In genomic region chr11:1920909-1921575, GRCh38 we compare ENCODE assay signal across 19 cellular contexts. TPM values are rescaled to one million over a fixed set of nuclear protein-coding genes. Genes with fewer than 3 reads are reported as not detected.
A peak's percentile ranks its signal among the peaks of the same experiment; 100 is the strongest.
DNase-seq lines count a peak whose midpoint lies in the region; ATAC-seq and TF ChIP-seq lines count a peak whose summit lies in the region.
"Had no signal": no experiment of that assay in that cellular context is flagged by ENCODE, and none has a peak within 500 bp of the region (broad histone marks: within the 10 kb centered on the region; RNA-seq: fewer than 3 reads in every experiment).

No MANE protein-coding gene starts in this region.

- TF ChIP-seq POLR2A in breast epithelium (IDR thresholded peaks at IDR 0.05), result no peak
- TF ChIP-seq POLR2A in uterus (IDR thresholded peaks at IDR 0.05), result no peak

- H3K4me1 ChIP-seq in breast epithelium (no peaks in the 10 kb centered on the region), mammary epithelial cell (ENCODE audit: insufficient read depth, low read length) (no peaks in the 10 kb centered on the region), uterus (no peaks in the 10 kb centered on the region)
- H3K4me1 ChIP-seq: lower lobe of right lung, upper lobe of left lung had no signal

- H3K4me3 ChIP-seq in breast epithelium (no peak overlapping the region), mammary epithelial cell (replicated peaks in 1 of 3; ENCODE audit: insufficient read depth in 1 of 3, low read depth in 2 of 3, low read length in 3 of 3) (no peak overlapping the region), uterus (no peak overlapping the region)
- H3K4me3 ChIP-seq: lower lobe of right lung, upper lobe of left lung had no signal

- H4K20me1 ChIP-seq in mammary epithelial cell (ENCODE audit: insufficient read depth, low read length), result no peaks in the 10 kb centered on the region

- H3K27me3 Mint-ChIP-seq in T-helper 17 cell (peaks cover 15% of the 10 kb centered on the region), memory B cell (peaks cover 12% of the 10 kb centered on the region)

- H3K36me3 Mint-ChIP-seq in T-helper 17 cell (ENCODE audit: low read depth) (peaks cover 5% of the 10 kb centered on the region), memory B cell (no peaks in the 10 kb centered on the region)

- no peaks in the 10 kb centered on the region for H3K79me2 ChIP-seq in mammary epithelial cell (ENCODE audit: insufficient read depth, low read length)

- H3K9ac ChIP-seq in mammary epithelial cell (ENCODE audit: insufficient read depth, low read length), result no peak overlapping the region

- H3K27ac Mint-ChIP-seq in T-helper 17 cell (peak overlapping the region; percentile 51), memory B cell (no peak overlapping the region)

- CTCF ChIA-PET in mammary epithelial cell (lab: Charles Lee; ENCODE audit: low non-redundant PET), result no interaction called here

- WGBS in mammary epithelial cell (ENCODE audit: low coverage, missing lambda C conversion rate), result 84% methylated on average over 18 of the region's 21 CpGs

- H3K9me3 ChIP-seq in breast epithelium (no peaks in the 10 kb centered on the region), mammary epithelial cell (replicated peaks; ENCODE audit: insufficient read depth, low read length) (no peaks in the 10 kb centered on the region), T-helper 17 cell (ENCODE audit: control insufficient read depth, low read length, poor library complexity, severe bottlenecking) (no peaks in the 10 kb centered on the region), uterus (no peaks in the 10 kb centered on the region)
- H3K9me3 ChIP-seq: lower lobe of right lung, upper lobe of left lung had no signal

- H3K36me3 ChIP-seq in breast epithelium (no peaks in the 10 kb centered on the region), mammary epithelial cell (ENCODE audit: insufficient read depth, low read length) (no peaks in the 10 kb centered on the region), uterus (no peaks in the 10 kb centered on the region)
- H3K36me3 ChIP-seq: lower lobe of right lung, upper lobe of left lung had no signal

- H2AFZ ChIP-seq in mammary epithelial cell (ENCODE audit: low read depth, low read length), result no peak overlapping the region

- H3K27me3 ChIP-seq in breast epithelium (no peaks in the 10 kb centered on the region), mammary epithelial cell (ENCODE audit: insufficient read depth, low read length) (no peaks in the 10 kb centered on the region), uterus (no peaks in the 10 kb centered on the region)
- H3K27me3 ChIP-seq: upper lobe of left lung had no signal

- H3K9me3 Mint-ChIP-seq in memory B cell, result no peaks in the 10 kb centered on the region

- BruUV-seq in mammary epithelial cell (replicated peaks; lab: Mats Ljungman, UMichigan), result no TSS peak

- peak overlapping the region; percentile 41 to 93 for H3K27ac ChIP-seq in breast epithelium
- no peak overlapping the region for H3K27ac ChIP-seq in mammary epithelial cell (ENCODE audit: insufficient read depth, low read depth, low read length)
- H3K27ac ChIP-seq in uterus, result peak overlapping the region; percentile 83 to 84
- H3K27ac ChIP-seq: lower lobe of right lung, upper lobe of left lung had no signal

- in situ Hi-C loops in mammary epithelial cell (cut with MboI; ENCODE audit: low sequenced_read_pairs in 2 of 2), result no loop called here

- H3K4me3 Mint-ChIP-seq in T-helper 17 cell (no peak overlapping the region), memory B cell (no peak overlapping the region)

- intact Hi-C loops in breast epithelium (cut with DNase I; ENCODE audit: low total_unique reads), result no loop called here
- intact Hi-C loops in mammary epithelial cell (cut with micrococcal nuclease), result no loop called here
- intact Hi-C loops in uterus (cut with DNase I; ENCODE audit: low total_unique reads), result no loop called here

- ATAC-seq in T-helper 17 cell (no peak), memory B cell (ENCODE audit: low read depth) (peak; percentile 49)
- ATAC-seq: lower lobe of right lung had no signal

- TF ChIP-seq CTCF in breast epithelium (IDR thresholded peaks at IDR 0.05) (no peak), mammary epithelial cell (conservative IDR thresholded peaks at IDR 0.05 in 1 of 2, IDR thresholded peaks at IDR 0.05 in 1 of 2; ENCODE audit: extremely low read depth in 1 of 2, insufficient read depth in 1 of 2, low read depth in 1 of 2, low read length in 2 of 2) (no peak), uterus (IDR thresholded peaks at IDR 0.05) (no peak)

- no peak overlapping the region for H3K4me2 ChIP-seq in mammary epithelial cell (ENCODE audit: insufficient read depth, low read depth, low read length)

- dilution Hi-C loops in mammary epithelial cell (cut with HindIII; ENCODE audit: low sequenced_read_pairs), result no loop called here

- DNase-seq in breast epithelium (ENCODE audit: low spot score in 2 of 2), result no peak
- no peak for DNase-seq in mammary epithelial cell
- DNase-seq in T-helper 17 cell, result no peak
- DNase-seq in memory B cell (ENCODE audit: low spot score in 2 of 2), result no peak
- peak in 1 of 2 donors; percentile 32 for DNase-seq in uterus
- no peak for DNase-seq in activated T-cell treated with anti-CD3 and anti-CD28 coated beads for 4 hours
- DNase-seq in central memory CD4-positive, alpha-beta T cell, result no peak
- no peak for DNase-seq in NCI-H1048 (lab: John Stamatoyannopoulos, UW)
- DNase-seq: activated CD8-positive, alpha-beta memory T cell treated with anti-CD3 and anti-CD28 coated beads for 24 hours; activated naive CD4-positive, alpha-beta T cell treated with anti-CD3 and anti-CD28 coated beads, Interleukin-2, amount 50 U/mL, for 16 hours; AML-193; hippocampal formation; lower lobe of right lung; NCI-H1105 treated with DMSO at 0.1 percent for 48 hours; NCI-H446; occipital lobe; T1000 had no signal

- H3K4me1 Mint-ChIP-seq in T-helper 17 cell (peaks cover 12% of the 10 kb centered on the region), memory B cell (peaks cover 15% of the 10 kb centered on the region)

RNA-seq across cellular contexts. Expression of gene TNNT3, which starts 1.5 kb away (rescaled TPM):
- 1 to 10 TPM; 3.5 to 8.2 (median 3.6) TPM for total RNA-seq in breast epithelium
- not detected for total RNA-seq in mammary epithelial cell
- polyA plus RNA-seq in mammary epithelial cell, result not detected
- polyA minus RNA-seq in mammary epithelial cell, result not detected
- 1 to 10 TPM; 7.4 to 8.9 TPM for total RNA-seq in T-helper 17 cell
- 10 to 100 TPM in 2 of 4 donors, 1 to 10 TPM in 1, not detected in 1; 3.2 to 60.6 (median 29.3) TPM for total RNA-seq in uterus
- total RNA-seq: Daoy had no signal

RNA-seq across cellular contexts. Expression of gene MRPL23, which starts 26.1 kb away (rescaled TPM):
- total RNA-seq in breast epithelium (100 to 1,000 TPM; 109 to 171 (median 112) TPM), mammary epithelial cell (10 to 100 TPM; 40.8 to 47.3 TPM), T-helper 17 cell (10 to 100 TPM; 35.1 to 40.7 TPM), uterus (100 to 1,000 TPM in 2 of 4 donors, 10 to 100 TPM in 2; 36.7 to 196 (median 101) TPM)
- 87.0 TPM for polyA plus RNA-seq in mammary epithelial cell
- 63.9 TPM for polyA minus RNA-seq in mammary epithelial cell

RNA-seq across cellular contexts. Expression of gene PRR33, which starts 29.3 kb away (rescaled TPM):
- total RNA-seq in breast epithelium, result not detected
- total RNA-seq in mammary epithelial cell, result not detected
- not detected for polyA plus RNA-seq in mammary epithelial cell
- polyA minus RNA-seq in mammary epithelial cell, result not detected
- total RNA-seq in T-helper 17 cell, result not detected
- not detected for total RNA-seq in uterus
- total RNA-seq: Daoy, lower lobe of right lung, occipital lobe, upper lobe of left lung had no signal
